ENCODE assay signal across 1 cellular context in the genomic region with DNA sequence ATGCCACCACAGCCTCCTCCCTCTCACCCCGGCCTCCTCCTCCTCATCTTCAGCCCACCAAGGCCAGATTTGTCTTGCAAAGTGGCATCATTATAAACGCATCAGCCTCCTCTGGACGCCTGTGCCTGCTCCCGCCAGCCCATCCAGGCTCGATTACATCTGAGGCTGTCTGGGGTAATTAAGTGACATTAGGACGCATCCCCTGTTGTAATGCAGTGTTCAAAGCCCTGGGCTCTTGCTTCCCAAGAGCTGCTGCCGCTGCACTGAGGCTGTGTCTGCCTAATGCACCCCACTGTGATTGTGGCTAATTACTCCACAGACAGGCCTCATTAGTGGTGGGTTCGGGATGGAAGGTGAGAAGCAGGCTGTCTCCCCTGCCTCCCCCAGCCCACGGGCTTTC.
A peak's percentile ranks its signal among the peaks of the same experiment; 100 is the strongest.
TF ChIP-seq lines count a peak whose summit lies in the region.

No MANE protein-coding gene starts in this region.

TF ChIP-seq in SK-N-SH, 30 proteins besides CTCF, POLR2A, EP300 and RAD21 (continued from another document):
- TF ChIP-seq, protein P1, sequence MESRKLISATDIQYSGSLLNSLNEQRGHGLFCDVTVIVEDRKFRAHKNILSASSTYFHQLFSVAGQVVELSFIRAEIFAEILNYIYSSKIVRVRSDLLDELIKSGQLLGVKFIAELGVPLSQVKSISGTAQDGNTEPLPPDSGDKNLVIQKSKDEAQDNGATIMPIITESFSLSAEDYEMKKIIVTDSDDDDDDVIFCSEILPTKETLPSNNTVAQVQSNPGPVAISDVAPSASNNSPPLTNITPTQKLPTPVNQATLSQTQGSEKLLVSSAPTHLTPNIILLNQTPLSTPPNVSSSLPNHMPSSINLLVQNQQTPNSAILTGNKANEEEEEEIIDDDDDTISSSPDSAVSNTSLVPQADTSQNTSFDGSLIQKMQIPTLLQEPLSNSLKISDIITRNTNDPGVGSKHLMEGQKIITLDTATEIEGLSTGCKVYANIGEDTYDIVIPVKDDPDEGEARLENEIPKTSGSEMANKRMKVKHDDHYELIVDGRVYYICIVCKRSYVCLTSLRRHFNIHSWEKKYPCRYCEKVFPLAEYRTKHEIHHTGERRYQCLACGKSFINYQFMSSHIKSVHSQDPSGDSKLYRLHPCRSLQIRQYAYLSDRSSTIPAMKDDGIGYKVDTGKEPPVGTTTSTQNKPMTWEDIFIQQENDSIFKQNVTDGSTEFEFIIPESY (IDR thresholded peaks at IDR 0.05; ENCODE audit: borderline replicate concordance, low read depth) = no peak
- no peak for TF ChIP-seq SIN3A (IDR thresholded peaks at IDR 0.05; ENCODE audit: borderline replicate concordance, low read depth, low read length)
- TF ChIP-seq GATA2 (CRISPR knock-in tag; IDR thresholded peaks at IDR 0.05) = peak; percentile 89
- TF ChIP-seq TEAD4 (IDR thresholded peaks at IDR 0.05; ENCODE audit: borderline replicate concordance, insufficient read depth) = no peak
- 0 out of 2 replicates have a peak, but pooled peaks have one; percentile 37 for TF ChIP-seq RCOR1 (IDR thresholded peaks at IDR 0.05; ENCODE audit: low read length)
